9 cellular contexts compared by ENCODE assay signal in genomic region chr3:117439812-117440211, GRCh38.
DNase-seq lines count a peak whose midpoint lies in the region; ATAC-seq, FAIRE-seq and TF ChIP-seq lines count a peak whose summit lies in the region.
"Had no signal": no experiment of that assay in that cellular context is flagged by ENCODE, and none has a peak within 500 bp of the region (broad histone marks: within the 10 kb centered on the region; RNA-seq: fewer than 3 reads in every experiment).

No MANE protein-coding gene starts in this region.

- POLR2A ChIA-PET in MCF 10A (lab: Yijun Ruan, JAX): no interaction called here
- POLR2A ChIA-PET in activated CD4-positive, alpha-beta memory T cell treated with anti-CD3 and anti-CD28 coated beads for 36 hours (lab: Charles Lee): no interaction called here

- no peak overlapping the region for H3K27ac ChIP-seq in breast epithelium

- FAIRE-seq in urothelium cell line (lab: Jason Lieb, UNC): no peak

- no peaks in the 10 kb centered on the region for H3K27me3 ChIP-seq in breast epithelium

- TF ChIP-seq POLR2A in breast epithelium (IDR thresholded peaks at IDR 0.05): no peak

- peaks cover 14% of the 10 kb centered on the region for H3K4me1 Mint-ChIP-seq in MCF 10A (ENCODE audit: insufficient read depth, unreplicated experiment)
- H3K4me1 Mint-ChIP-seq in activated CD4-positive, alpha-beta memory T cell treated with anti-CD3 and anti-CD28 coated beads for 36 hours (ENCODE audit: low read depth): no peaks in the 10 kb centered on the region

- no peak overlapping the region for H3K4me3 Mint-ChIP-seq in MCF 10A (ENCODE audit: unreplicated experiment)
- H3K4me3 Mint-ChIP-seq in activated CD4-positive, alpha-beta memory T cell treated with anti-CD3 and anti-CD28 coated beads for 36 hours: no peak overlapping the region

- H3K36me3 Mint-ChIP-seq in MCF 10A (ENCODE audit: insufficient read depth, unreplicated experiment): no peaks in the 10 kb centered on the region
- H3K36me3 Mint-ChIP-seq in activated CD4-positive, alpha-beta memory T cell treated with anti-CD3 and anti-CD28 coated beads for 36 hours: no peaks in the 10 kb centered on the region

- ATAC-seq in GM18858 (IDR thresholded peaks at IDR 0.05; ENCODE audit: unreplicated experiment): no peak

- no peaks in the 10 kb centered on the region for H3K4me1 ChIP-seq in breast epithelium

- no TSS peak for BruUV-seq in MCF 10A (replicated peaks; lab: Mats Ljungman, UMichigan)

- TF ChIP-seq CTCF in MCF 10A (IDR thresholded peaks at IDR 0.05; ENCODE audit: unreplicated experiment) (peak; percentile 14), breast epithelium (IDR thresholded peaks at IDR 0.05) (peak in 1 of 3 donors; percentile 25)

- intact Hi-C loops in MCF 10A (cut with micrococcal nuclease) (no loop called here), breast epithelium (cut with DNase I; ENCODE audit: low total_unique reads) (no loop called here), head of caudate nucleus (cut with DNase I) (loop anchor here (10.0 kb wide), 1 partner anchor 385 kb away; no protein-coding TSS in a partner anchor)
- intact Hi-C loops in activated CD4-positive, alpha-beta memory T cell treated with anti-CD3 and anti-CD28 coated beads for 36 hours (cut with micrococcal nuclease): no loop called here

- no peak overlapping the region for H3K27ac Mint-ChIP-seq in MCF 10A (ENCODE audit: low read depth, unreplicated experiment)
- no peak overlapping the region for H3K27ac Mint-ChIP-seq in activated CD4-positive, alpha-beta memory T cell treated with anti-CD3 and anti-CD28 coated beads for 36 hours

- CTCF ChIA-PET in MCF 10A (lab: Yijun Ruan, JAX): interaction anchor here (0.5 to 1.3 kb wide), 4 partner anchors 22 to 421 kb away, joined by 3 to 5 read pairs (median 3); no protein-coding TSS in a partner anchor
- CTCF ChIA-PET in activated CD4-positive, alpha-beta memory T cell treated with anti-CD3 and anti-CD28 coated beads for 36 hours (lab: Charles Lee): no interaction called here

- no peaks in the 10 kb centered on the region for H3K9me3 Mint-ChIP-seq in MCF 10A (ENCODE audit: unreplicated experiment)
- H3K9me3 Mint-ChIP-seq in activated CD4-positive, alpha-beta memory T cell treated with anti-CD3 and anti-CD28 coated beads for 36 hours: peaks cover 5% of the 10 kb centered on the region

- H3K4me3 ChIP-seq in breast epithelium: no peak overlapping the region

- no peaks in the 10 kb centered on the region for H3K36me3 ChIP-seq in breast epithelium

- no peaks in the 10 kb centered on the region for H3K9me3 ChIP-seq in breast epithelium

- peak; percentile 23 for DNase-seq in MCF 10A (ENCODE audit: unreplicated experiment)
- no peak for DNase-seq in breast epithelium (ENCODE audit: low spot score in 2 of 2)
- peak; percentile 68 for DNase-seq in NOMO-1 treated with dmso at 0.1 percent for 144 hours (lab: John Stamatoyannopoulos, UW; ENCODE audit: unreplicated experiment)
- DNase-seq in head of caudate nucleus: peak in 26 of 42 donors; percentile 4 to 70 (median 20)
- peak; percentile 12 for DNase-seq in urothelium cell line (ENCODE audit: low spot score)
- DNase-seq in activated CD4-positive, alpha-beta memory T cell treated with anti-CD3 and anti-CD28 coated beads for 36 hours: no peak
- DNase-seq in NCI-H2227 (lab: John Stamatoyannopoulos, UW; ENCODE audit: unreplicated experiment): no peak
- DNase-seq: mammary epithelial cell had no signal

- no peaks in the 10 kb centered on the region for H3K27me3 Mint-ChIP-seq in MCF 10A (ENCODE audit: insufficient read depth, unreplicated experiment)
- no peaks in the 10 kb centered on the region for H3K27me3 Mint-ChIP-seq in activated CD4-positive, alpha-beta memory T cell treated with anti-CD3 and anti-CD28 coated beads for 36 hours

Comparison
In these comparisons a context has a peak if more than half of its experiments do, and no peak if none do; other contexts are left out.
1. DNase-seq: peak in MCF 10A (single experiment), NOMO-1 treated with dmso at 0.1 percent for 144 hours (single experiment), head of caudate nucleus (26 of 42) and urothelium cell line (single experiment); none in breast epithelium (0 of 2), activated CD4-positive, alpha-beta memory T cell treated with anti-CD3 and anti-CD28 coated beads for 36 hours (single experiment) and NCI-H2227 (single experiment).